In genomic region chr14:92549853-92550244, GRCh38 we compare ENCODE assay signal across 10 cellular contexts. TPM values are rescaled to one million over a fixed set of nuclear protein-coding genes. Genes with fewer than 3 reads are reported as not detected.
DNase-seq lines count a peak whose midpoint lies in the region; ATAC-seq and TF ChIP-seq lines count a peak whose summit lies in the region.
"Had no signal": no experiment of that assay in that cellular context is flagged by ENCODE, and none has a peak within 500 bp of the region (broad histone marks: within the 10 kb centered on the region; RNA-seq: fewer than 3 reads in every experiment).

No MANE protein-coding gene starts in this region.

- H3K4me3 Mint-ChIP-seq in chondrocyte (ENCODE audit: unreplicated experiment), result no peak overlapping the region
- H3K4me3 Mint-ChIP-seq in activated CD4-positive, alpha-beta T cell treated with anti-CD3 and anti-CD28 coated beads, Interleukin-2, amount 10 ng/mL, durations not matched to agents 24 days and 14 days, result no peak overlapping the region

- DNase-seq in NOMO-1 treated with DMSO at 0.1 percent for 48 hours (lab: John Stamatoyannopoulos, UW; ENCODE audit: unreplicated experiment) (peak; percentile 19), NOMO-1 treated with dmso at 0.1 percent for 144 hours (lab: John Stamatoyannopoulos, UW; ENCODE audit: unreplicated experiment) (no peak), chondrocyte (ENCODE audit: low spot score) (no peak), lung (ENCODE audit: low spot score) (no peak), upper lobe of right lung (no peak), putamen (ENCODE audit: low spot score) (no peak), inferior parietal cortex (ENCODE audit: extremely low spot score) (no peak)
- no peak for DNase-seq in activated CD4-positive, alpha-beta T cell treated with anti-CD3 and anti-CD28 coated beads, Interleukin-2, amount 10 ng/mL, durations not matched to agents 24 days and 14 days
- DNase-seq: NCI-H2171 treated with DMSO at 0.1 percent for 48 hours, T-helper 2 cell had no signal

- H3K4me1 ChIP-seq in lung (ENCODE audit: control insufficient read depth in 2 of 2, insufficient read depth in 2 of 2, low read length in 2 of 2) (peaks cover 0 to 25% of the 10 kb centered on the region in 2 donors), upper lobe of right lung (peaks cover 47% of the 10 kb centered on the region)

- H3K27ac ChIP-seq in lung (ENCODE audit: low read depth in 1 of 2, low read length in 1 of 2), result peak overlapping the region; percentile 43 to 52
- peak overlapping the region; percentile 78 for H3K27ac ChIP-seq in upper lobe of right lung

- H3K4me3 ChIP-seq in lung (no peak overlapping the region), upper lobe of right lung (no peak overlapping the region)

- TF ChIP-seq CTCF in chondrocyte (IDR thresholded peaks at IDR 0.05) (no peak), lung (IDR thresholded peaks at IDR 0.05; ENCODE audit: control extremely low read depth, extremely low read depth) (no peak), upper lobe of right lung (IDR thresholded peaks at IDR 0.05) (no peak)

- H3K36me3 Mint-ChIP-seq in chondrocyte (ENCODE audit: low read depth), result no peaks in the 10 kb centered on the region
- no peaks in the 10 kb centered on the region for H3K36me3 Mint-ChIP-seq in activated CD4-positive, alpha-beta T cell treated with anti-CD3 and anti-CD28 coated beads, Interleukin-2, amount 10 ng/mL, durations not matched to agents 24 days and 14 days (ENCODE audit: low read depth)

- ATAC-seq in lung (ENCODE audit: insufficient read depth, low FRiP score) (peak; percentile 56), upper lobe of right lung (peak; percentile 49)

- H3K9me3 Mint-ChIP-seq in chondrocyte (ENCODE audit: low read depth), result no peaks in the 10 kb centered on the region
- H3K9me3 Mint-ChIP-seq in activated CD4-positive, alpha-beta T cell treated with anti-CD3 and anti-CD28 coated beads, Interleukin-2, amount 10 ng/mL, durations not matched to agents 24 days and 14 days, result no peaks in the 10 kb centered on the region

- H3K27ac Mint-ChIP-seq in chondrocyte (ENCODE audit: unreplicated experiment), result peak overlapping the region; percentile 2
- H3K27ac Mint-ChIP-seq in activated CD4-positive, alpha-beta T cell treated with anti-CD3 and anti-CD28 coated beads, Interleukin-2, amount 10 ng/mL, durations not matched to agents 24 days and 14 days, result no peak overlapping the region

- 24 to 44% methylated on average over 7 of the region's 7 CpGs for WGBS in lung, 2 donors

- peaks cover 34% of the 10 kb centered on the region for H3K4me1 Mint-ChIP-seq in chondrocyte (ENCODE audit: low read depth)
- H3K4me1 Mint-ChIP-seq in activated CD4-positive, alpha-beta T cell treated with anti-CD3 and anti-CD28 coated beads, Interleukin-2, amount 10 ng/mL, durations not matched to agents 24 days and 14 days, result peaks cover 30% of the 10 kb centered on the region

- H3K9me3 ChIP-seq in lung (ENCODE audit: control insufficient read depth in 2 of 2, insufficient read depth in 1 of 2, low read length in 1 of 2) (no peaks in the 10 kb centered on the region), upper lobe of right lung (no peaks in the 10 kb centered on the region)

- H3K27me3 ChIP-seq in lung (ENCODE audit: control insufficient read depth, insufficient read depth) (no peaks in the 10 kb centered on the region), upper lobe of right lung (no peaks in the 10 kb centered on the region)

- H3K27me3 Mint-ChIP-seq in chondrocyte (ENCODE audit: low read depth), result no peaks in the 10 kb centered on the region
- H3K27me3 Mint-ChIP-seq in activated CD4-positive, alpha-beta T cell treated with anti-CD3 and anti-CD28 coated beads, Interleukin-2, amount 10 ng/mL, durations not matched to agents 24 days and 14 days, result peaks cover 18% of the 10 kb centered on the region

- intact Hi-C loops in upper lobe of right lung (cut with DNase I), result no loop called here
- intact Hi-C loops in activated CD4-positive, alpha-beta T cell treated with anti-CD3 and anti-CD28 coated beads, Interleukin-2, amount 10 ng/mL, durations not matched to agents 24 days and 14 days (cut with micrococcal nuclease), result no loop called here

- H3K36me3 ChIP-seq in lung (ENCODE audit: control insufficient read depth in 2 of 2, insufficient read depth in 2 of 2, low read length in 2 of 2) (no peaks in the 10 kb centered on the region), upper lobe of right lung (no peaks in the 10 kb centered on the region)

RNA-seq across cellular contexts. Expression of gene RIN3, which starts 36.3 kb away (rescaled TPM):
- total RNA-seq in chondrocyte (18.8 to 24.2 TPM (median 20.2 TPM) in 3 replicates), lung (10 to 100 TPM; 28.1 to 55.5 TPM), upper lobe of right lung (56.0 TPM)
- polyA plus RNA-seq in lung, result 10 to 100 TPM; 19.3 to 52.4 TPM
- 21.5 and 21.6 TPM in 2 replicates for total RNA-seq in activated CD4-positive, alpha-beta T cell treated with anti-CD3 and anti-CD28 coated beads, Interleukin-2, amount 10 ng/mL, durations not matched to agents 24 days and 14 days
